In the genomic region with DNA sequence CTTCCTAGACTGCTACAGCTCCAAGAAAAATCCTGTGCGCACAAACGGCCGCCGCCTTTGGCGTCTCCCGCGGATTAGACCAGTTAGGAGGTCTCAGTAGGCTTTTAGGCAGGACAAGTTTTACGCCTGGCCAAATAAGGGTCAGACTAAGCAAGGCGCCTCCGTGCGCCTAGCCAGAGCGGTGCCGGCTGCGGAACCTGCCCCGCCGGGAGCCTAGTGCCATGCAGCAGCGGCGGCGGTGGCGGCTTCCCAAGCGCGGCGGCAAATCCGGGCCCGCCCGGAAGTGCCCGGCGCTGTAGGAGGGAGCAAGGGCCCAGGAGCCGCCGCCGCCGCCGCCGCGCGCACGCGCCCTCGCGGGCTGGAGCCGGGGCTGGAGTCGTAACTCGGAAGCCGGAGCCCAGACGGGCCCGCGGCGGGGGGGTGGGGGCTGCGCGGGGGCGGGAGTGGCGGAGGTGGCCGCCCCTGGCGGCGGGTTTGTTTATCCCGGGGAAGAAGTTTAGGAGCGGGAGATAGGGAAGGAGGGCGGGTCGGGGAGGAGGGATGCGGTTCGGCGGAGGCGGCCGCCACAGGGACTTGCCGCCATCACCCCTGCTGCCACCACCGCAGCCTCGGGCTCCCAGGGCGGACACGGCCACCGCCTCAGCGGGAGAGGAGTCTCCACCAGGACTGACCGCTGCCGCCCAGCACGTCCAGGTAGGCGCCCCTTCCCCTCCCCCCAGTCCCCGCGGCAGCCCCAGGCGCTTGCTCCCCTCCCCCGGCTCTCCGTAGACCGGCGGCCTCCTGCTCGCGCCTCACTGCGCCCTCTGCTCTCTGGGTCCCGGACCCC, we compare ENCODE assay signal across 1 cellular context.
A peak's percentile ranks its signal among the peaks of the same experiment; 100 is the strongest.
TF ChIP-seq lines count a peak whose summit lies in the region.

A gene (plus strand): TSS at position 344 of the 826 bp plus-strand sequence. CDS start 48,447 bp downstream, outside the sequence.

TF ChIP-seq in HepG2, 621 proteins besides CTCF, POLR2A, EP300 and RAD21 (continued from another document and continues in another):
- TF ChIP-seq, protein P1, sequence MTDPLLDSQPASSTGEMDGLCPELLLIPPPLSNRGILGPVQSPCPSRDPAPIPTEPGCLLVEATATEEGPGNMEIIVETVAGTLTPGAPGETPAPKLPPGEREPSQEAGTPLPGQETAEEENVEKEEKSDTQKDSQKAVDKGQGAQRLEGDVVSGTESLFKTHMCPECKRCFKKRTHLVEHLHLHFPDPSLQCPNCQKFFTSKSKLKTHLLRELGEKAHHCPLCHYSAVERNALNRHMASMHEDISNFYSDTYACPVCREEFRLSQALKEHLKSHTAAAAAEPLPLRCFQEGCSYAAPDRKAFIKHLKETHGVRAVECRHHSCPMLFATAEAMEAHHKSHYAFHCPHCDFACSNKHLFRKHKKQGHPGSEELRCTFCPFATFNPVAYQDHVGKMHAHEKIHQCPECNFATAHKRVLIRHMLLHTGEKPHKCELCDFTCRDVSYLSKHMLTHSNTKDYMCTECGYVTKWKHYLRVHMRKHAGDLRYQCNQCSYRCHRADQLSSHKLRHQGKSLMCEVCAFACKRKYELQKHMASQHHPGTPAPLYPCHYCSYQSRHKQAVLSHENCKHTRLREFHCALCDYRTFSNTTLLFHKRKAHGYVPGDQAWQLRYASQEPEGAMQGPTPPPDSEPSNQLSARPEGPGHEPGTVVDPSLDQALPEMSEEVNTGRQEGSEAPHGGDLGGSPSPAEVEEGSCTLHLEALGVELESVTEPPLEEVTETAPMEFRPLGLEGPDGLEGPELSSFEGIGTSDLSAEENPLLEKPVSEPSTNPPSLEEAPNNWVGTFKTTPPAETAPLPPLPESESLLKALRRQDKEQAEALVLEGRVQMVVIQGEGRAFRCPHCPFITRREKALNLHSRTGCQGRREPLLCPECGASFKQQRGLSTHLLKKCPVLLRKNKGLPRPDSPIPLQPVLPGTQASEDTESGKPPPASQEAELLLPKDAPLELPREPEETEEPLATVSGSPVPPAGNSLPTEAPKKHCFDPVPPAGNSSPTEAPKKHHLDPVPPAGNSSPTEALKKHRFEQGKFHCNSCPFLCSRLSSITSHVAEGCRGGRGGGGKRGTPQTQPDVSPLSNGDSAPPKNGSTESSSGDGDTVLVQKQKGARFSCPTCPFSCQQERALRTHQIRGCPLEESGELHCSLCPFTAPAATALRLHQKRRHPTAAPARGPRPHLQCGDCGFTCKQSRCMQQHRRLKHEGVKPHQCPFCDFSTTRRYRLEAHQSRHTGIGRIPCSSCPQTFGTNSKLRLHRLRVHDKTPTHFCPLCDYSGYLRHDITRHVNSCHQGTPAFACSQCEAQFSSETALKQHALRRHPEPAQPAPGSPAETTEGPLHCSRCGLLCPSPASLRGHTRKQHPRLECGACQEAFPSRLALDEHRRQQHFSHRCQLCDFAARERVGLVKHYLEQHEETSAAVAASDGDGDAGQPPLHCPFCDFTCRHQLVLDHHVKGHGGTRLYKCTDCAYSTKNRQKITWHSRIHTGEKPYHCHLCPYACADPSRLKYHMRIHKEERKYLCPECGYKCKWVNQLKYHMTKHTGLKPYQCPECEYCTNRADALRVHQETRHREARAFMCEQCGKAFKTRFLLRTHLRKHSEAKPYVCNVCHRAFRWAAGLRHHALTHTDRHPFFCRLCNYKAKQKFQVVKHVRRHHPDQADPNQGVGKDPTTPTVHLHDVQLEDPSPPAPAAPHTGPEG (CRISPR knock-in tag; IDR thresholded peaks at IDR 0.05): peak; percentile 92
- TF ChIP-seq GTF2F1 (IDR thresholded peaks at IDR 0.05; ENCODE audit: low read length) (no peak), ZNF12 (CRISPR knock-in tag; IDR thresholded peaks at IDR 0.05) (peak; percentile 23; the same call in 1 of the 2 replicates), TGIF2 (CRISPR knock-in tag; IDR thresholded peaks at IDR 0.05) (peak; percentile 78; the same call in 1 of the 2 replicates), MZF1 (CRISPR knock-in tag; IDR thresholded peaks at IDR 0.05; ENCODE audit: borderline replicate concordance) (no peak), NR3C1 (CRISPR knock-in tag; IDR thresholded peaks at IDR 0.05) (no peak), SNRNP70 (IDR thresholded peaks at IDR 0.05; ENCODE audit: low read depth, low read length) (no peak), ZBTB38 (CRISPR knock-in tag; IDR thresholded peaks at IDR 0.05) (peak; percentile 60; the same call in 1 of the 2 replicates), ZNF772 (CRISPR knock-in tag; IDR thresholded peaks at IDR 0.05) (peak; percentile 94), KAT8 (CRISPR knock-in tag; IDR thresholded peaks at IDR 0.05) (peak; percentile 87; the same call in 1 of the 2 replicates), BRCA1 (CRISPR knock-in tag; IDR thresholded peaks at IDR 0.05) (0 out of 2 replicates have a peak, but pooled peaks have one; percentile 21), ZNF589 (CRISPR knock-in tag; conservative IDR thresholded peaks at IDR 0.05) (0 out of 2 replicates have a peak, but pooled peaks have one; percentile 18), SIN3B (IDR thresholded peaks at IDR 0.05; ENCODE audit: low read length) (no peak), ZNF773 (CRISPR knock-in tag; IDR thresholded peaks at IDR 0.05; ENCODE audit: borderline replicate concordance) (no peak; the same call in 1 of the 2 replicates), ZSCAN12 (CRISPR knock-in tag; IDR thresholded peaks at IDR 0.05) (0 out of 2 replicates have a peak, but pooled peaks have one; percentile 31), FOXJ3 (CRISPR knock-in tag; IDR thresholded peaks at IDR 0.05; ENCODE audit: borderline replicate concordance) (peak; percentile 51; the same call in 1 of the 2 replicates), ASH2L (IDR thresholded peaks at IDR 0.05; ENCODE audit: insufficient read length, low read depth, low read length) (peak; percentile 90)
- TF ChIP-seq, protein P2, sequence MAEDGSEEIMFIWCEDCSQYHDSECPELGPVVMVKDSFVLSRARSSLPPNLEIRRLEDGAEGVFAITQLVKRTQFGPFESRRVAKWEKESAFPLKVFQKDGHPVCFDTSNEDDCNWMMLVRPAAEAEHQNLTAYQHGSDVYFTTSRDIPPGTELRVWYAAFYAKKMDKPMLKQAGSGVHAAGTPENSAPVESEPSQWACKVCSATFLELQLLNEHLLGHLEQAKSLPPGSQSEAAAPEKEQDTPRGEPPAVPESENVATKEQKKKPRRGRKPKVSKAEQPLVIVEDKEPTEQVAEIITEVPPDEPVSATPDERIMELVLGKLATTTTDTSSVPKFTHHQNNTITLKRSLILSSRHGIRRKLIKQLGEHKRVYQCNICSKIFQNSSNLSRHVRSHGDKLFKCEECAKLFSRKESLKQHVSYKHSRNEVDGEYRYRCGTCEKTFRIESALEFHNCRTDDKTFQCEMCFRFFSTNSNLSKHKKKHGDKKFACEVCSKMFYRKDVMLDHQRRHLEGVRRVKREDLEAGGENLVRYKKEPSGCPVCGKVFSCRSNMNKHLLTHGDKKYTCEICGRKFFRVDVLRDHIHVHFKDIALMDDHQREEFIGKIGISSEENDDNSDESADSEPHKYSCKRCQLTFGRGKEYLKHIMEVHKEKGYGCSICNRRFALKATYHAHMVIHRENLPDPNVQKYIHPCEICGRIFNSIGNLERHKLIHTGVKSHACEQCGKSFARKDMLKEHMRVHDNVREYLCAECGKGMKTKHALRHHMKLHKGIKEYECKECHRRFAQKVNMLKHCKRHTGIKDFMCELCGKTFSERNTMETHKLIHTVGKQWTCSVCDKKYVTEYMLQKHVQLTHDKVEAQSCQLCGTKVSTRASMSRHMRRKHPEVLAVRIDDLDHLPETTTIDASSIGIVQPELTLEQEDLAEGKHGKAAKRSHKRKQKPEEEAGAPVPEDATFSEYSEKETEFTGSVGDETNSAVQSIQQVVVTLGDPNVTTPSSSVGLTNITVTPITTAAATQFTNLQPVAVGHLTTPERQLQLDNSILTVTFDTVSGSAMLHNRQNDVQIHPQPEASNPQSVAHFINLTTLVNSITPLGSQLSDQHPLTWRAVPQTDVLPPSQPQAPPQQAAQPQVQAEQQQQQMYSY (CRISPR knock-in tag; IDR thresholded peaks at IDR 0.05): no peak
- TF ChIP-seq, protein P3, sequence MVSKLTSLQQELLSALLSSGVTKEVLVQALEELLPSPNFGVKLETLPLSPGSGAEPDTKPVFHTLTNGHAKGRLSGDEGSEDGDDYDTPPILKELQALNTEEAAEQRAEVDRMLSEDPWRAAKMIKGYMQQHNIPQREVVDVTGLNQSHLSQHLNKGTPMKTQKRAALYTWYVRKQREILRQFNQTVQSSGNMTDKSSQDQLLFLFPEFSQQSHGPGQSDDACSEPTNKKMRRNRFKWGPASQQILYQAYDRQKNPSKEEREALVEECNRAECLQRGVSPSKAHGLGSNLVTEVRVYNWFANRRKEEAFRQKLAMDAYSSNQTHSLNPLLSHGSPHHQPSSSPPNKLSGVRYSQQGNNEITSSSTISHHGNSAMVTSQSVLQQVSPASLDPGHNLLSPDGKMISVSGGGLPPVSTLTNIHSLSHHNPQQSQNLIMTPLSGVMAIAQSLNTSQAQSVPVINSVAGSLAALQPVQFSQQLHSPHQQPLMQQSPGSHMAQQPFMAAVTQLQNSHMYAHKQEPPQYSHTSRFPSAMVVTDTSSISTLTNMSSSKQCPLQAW (CRISPR knock-in tag; IDR thresholded peaks at IDR 0.05): peak; percentile 70; the same call in 1 of the 2 replicates
- TF ChIP-seq, protein P4, sequence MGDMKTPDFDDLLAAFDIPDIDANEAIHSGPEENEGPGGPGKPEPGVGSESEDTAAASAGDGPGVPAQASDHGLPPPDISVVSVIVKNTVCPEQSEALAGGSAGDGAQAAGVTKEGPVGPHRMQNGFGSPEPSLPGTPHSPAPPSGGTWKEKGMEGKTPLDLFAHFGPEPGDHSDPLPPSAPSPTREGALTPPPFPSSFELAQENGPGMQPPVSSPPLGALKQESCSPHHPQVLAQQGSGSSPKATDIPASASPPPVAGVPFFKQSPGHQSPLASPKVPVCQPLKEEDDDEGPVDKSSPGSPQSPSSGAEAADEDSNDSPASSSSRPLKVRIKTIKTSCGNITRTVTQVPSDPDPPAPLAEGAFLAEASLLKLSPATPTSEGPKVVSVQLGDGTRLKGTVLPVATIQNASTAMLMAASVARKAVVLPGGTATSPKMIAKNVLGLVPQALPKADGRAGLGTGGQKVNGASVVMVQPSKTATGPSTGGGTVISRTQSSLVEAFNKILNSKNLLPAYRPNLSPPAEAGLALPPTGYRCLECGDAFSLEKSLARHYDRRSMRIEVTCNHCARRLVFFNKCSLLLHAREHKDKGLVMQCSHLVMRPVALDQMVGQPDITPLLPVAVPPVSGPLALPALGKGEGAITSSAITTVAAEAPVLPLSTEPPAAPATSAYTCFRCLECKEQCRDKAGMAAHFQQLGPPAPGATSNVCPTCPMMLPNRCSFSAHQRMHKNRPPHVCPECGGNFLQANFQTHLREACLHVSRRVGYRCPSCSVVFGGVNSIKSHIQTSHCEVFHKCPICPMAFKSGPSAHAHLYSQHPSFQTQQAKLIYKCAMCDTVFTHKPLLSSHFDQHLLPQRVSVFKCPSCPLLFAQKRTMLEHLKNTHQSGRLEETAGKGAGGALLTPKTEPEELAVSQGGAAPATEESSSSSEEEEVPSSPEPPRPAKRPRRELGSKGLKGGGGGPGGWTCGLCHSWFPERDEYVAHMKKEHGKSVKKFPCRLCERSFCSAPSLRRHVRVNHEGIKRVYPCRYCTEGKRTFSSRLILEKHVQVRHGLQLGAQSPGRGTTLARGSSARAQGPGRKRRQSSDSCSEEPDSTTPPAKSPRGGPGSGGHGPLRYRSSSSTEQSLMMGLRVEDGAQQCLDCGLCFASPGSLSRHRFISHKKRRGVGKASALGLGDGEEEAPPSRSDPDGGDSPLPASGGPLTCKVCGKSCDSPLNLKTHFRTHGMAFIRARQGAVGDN (CRISPR knock-in tag; IDR thresholded peaks at IDR 0.05): peak; percentile 96
- TF ChIP-seq, protein P5, sequence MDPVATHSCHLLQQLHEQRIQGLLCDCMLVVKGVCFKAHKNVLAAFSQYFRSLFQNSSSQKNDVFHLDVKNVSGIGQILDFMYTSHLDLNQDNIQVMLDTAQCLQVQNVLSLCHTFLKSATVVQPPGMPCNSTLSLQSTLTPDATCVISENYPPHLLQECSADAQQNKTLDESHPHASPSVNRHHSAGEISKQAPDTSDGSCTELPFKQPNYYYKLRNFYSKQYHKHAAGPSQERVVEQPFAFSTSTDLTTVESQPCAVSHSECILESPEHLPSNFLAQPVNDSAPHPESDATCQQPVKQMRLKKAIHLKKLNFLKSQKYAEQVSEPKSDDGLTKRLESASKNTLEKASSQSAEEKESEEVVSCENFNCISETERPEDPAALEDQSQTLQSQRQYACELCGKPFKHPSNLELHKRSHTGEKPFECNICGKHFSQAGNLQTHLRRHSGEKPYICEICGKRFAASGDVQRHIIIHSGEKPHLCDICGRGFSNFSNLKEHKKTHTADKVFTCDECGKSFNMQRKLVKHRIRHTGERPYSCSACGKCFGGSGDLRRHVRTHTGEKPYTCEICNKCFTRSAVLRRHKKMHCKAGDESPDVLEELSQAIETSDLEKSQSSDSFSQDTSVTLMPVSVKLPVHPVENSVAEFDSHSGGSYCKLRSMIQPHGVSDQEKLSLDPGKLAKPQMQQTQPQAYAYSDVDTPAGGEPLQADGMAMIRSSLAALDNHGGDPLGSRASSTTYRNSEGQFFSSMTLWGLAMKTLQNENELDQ (CRISPR knock-in tag; IDR thresholded peaks at IDR 0.05; ENCODE audit: borderline replicate concordance): no peak
- TF ChIP-seq, protein P6, sequence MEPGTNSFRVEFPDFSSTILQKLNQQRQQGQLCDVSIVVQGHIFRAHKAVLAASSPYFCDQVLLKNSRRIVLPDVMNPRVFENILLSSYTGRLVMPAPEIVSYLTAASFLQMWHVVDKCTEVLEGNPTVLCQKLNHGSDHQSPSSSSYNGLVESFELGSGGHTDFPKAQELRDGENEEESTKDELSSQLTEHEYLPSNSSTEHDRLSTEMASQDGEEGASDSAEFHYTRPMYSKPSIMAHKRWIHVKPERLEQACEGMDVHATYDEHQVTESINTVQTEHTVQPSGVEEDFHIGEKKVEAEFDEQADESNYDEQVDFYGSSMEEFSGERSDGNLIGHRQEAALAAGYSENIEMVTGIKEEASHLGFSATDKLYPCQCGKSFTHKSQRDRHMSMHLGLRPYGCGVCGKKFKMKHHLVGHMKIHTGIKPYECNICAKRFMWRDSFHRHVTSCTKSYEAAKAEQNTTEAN (CRISPR knock-in tag; conservative IDR thresholded peaks at IDR 0.05): peak; percentile 54; the same call in 1 of the 2 replicates
- TF ChIP-seq, protein P7, sequence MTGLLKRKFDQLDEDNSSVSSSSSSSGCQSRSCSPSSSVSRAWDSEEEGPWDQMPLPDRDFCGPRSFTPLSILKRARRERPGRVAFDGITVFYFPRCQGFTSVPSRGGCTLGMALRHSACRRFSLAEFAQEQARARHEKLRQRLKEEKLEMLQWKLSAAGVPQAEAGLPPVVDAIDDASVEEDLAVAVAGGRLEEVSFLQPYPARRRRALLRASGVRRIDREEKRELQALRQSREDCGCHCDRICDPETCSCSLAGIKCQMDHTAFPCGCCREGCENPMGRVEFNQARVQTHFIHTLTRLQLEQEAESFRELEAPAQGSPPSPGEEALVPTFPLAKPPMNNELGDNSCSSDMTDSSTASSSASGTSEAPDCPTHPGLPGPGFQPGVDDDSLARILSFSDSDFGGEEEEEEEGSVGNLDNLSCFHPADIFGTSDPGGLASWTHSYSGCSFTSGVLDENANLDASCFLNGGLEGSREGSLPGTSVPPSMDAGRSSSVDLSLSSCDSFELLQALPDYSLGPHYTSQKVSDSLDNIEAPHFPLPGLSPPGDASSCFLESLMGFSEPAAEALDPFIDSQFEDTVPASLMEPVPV (CRISPR knock-in tag; IDR thresholded peaks at IDR 0.05): no peak
- TF ChIP-seq, protein P8, sequence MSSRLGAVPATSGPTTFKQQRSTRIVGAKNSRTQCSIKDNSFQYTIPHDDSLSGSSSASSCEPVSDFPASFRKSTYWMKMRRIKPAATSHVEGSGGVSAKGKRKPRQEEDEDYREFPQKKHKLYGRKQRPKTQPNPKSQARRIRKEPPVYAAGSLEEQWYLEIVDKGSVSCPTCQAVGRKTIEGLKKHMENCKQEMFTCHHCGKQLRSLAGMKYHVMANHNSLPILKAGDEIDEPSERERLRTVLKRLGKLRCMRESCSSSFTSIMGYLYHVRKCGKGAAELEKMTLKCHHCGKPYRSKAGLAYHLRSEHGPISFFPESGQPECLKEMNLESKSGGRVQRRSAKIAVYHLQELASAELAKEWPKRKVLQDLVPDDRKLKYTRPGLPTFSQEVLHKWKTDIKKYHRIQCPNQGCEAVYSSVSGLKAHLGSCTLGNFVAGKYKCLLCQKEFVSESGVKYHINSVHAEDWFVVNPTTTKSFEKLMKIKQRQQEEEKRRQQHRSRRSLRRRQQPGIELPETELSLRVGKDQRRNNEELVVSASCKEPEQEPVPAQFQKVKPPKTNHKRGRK (CRISPR knock-in tag; IDR thresholded peaks at IDR 0.05): no peak
